In the genomic region with DNA sequence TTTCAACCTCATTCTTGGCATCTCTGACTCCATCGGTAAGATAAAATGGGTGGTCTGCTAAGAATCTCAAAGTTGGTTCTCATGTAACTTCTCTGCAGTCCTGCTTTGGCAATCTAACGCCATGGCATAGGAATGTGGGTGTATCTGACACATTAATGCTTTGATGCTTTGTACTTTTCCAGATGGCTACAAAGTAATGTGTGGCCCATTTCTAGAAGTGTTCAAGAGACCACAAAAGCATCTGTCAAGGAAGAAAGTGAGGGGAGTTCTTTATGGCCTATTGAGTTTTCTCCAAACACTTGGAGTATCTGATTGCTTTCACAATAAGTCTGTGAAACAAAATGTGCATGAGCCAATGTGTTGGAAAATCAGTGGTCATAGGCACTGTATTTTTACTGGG, we compare ENCODE assay signal across 1 cellular context.
TF ChIP-seq lines count a peak whose summit lies in the region.

No MANE protein-coding gene starts in this region.

TF ChIP-seq in IMR-90, 13 proteins besides CTCF, POLR2A, EP300 and RAD21 (continued from another document):
- no peak for TF ChIP-seq CHD1 (IDR thresholded peaks at IDR 0.05; ENCODE audit: low read depth, low read length)
- no peak for TF ChIP-seq CEBPB (IDR thresholded peaks at IDR 0.05; ENCODE audit: low read depth, low read length)
- no peak for TF ChIP-seq MXI1 (IDR thresholded peaks at IDR 0.05; ENCODE audit: borderline replicate concordance, low read depth, low read length)
- TF ChIP-seq NFE2L2 (IDR thresholded peaks at IDR 0.05; ENCODE audit: low read depth, low read length): no peak
- TF ChIP-seq MAFK (IDR thresholded peaks at IDR 0.05; ENCODE audit: low read depth, low read length): no peak
- TF ChIP-seq, protein P1, sequence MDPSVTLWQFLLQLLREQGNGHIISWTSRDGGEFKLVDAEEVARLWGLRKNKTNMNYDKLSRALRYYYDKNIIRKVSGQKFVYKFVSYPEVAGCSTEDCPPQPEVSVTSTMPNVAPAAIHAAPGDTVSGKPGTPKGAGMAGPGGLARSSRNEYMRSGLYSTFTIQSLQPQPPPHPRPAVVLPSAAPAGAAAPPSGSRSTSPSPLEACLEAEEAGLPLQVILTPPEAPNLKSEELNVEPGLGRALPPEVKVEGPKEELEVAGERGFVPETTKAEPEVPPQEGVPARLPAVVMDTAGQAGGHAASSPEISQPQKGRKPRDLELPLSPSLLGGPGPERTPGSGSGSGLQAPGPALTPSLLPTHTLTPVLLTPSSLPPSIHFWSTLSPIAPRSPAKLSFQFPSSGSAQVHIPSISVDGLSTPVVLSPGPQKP (IDR thresholded peaks at IDR 0.05; ENCODE audit: borderline replicate concordance, low read depth, low read length): no peak
- no peak for TF ChIP-seq SMC3 (IDR thresholded peaks at IDR 0.05; ENCODE audit: low read depth, low read length)
- no peak for TF ChIP-seq RFX5 (IDR thresholded peaks at IDR 0.05; ENCODE audit: low read depth, low read length)
